In the genomic region with DNA sequence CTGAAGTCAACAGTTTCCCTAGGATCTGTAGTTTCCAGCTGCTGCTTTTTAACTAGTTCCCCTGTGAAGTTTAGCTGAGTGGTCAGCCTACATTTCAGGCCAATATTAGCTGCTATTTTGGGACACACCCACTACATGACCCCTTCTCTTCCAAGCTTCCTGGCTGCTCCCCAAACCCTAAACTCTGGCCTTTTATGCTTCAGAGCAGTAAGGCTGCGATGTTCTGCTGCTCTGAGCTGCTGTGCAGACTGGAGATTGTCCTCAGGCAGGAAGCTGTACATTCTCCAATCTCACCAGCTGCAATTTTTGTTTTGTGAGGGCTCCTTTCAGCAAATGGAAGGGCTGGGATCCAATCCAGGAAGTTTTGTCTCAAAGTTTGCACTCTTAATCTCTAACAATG, we compare ENCODE assay signal across 23 cellular contexts. TPM values are rescaled to one million over a fixed set of nuclear protein-coding genes. Genes with fewer than 3 reads are reported as not detected.
DNase-seq lines count a peak whose midpoint lies in the region; ATAC-seq and TF ChIP-seq lines count a peak whose summit lies in the region.
"Had no signal": no experiment of that assay in that cellular context is flagged by ENCODE, and none has a peak within 500 bp of the region (broad histone marks: within the 10 kb centered on the region; RNA-seq: fewer than 3 reads in every experiment).

No MANE protein-coding gene starts in this region.

- H3K4me3 ChIP-seq in right atrium auricular region (no peak overlapping the region), heart left ventricle (no peak overlapping the region), left lung (no peak overlapping the region)
- H3K4me3 ChIP-seq: GM12878, GM23338, PC-9 had no signal

- intact Hi-C loops in Right ventricle myocardium superior (cut with DNase I), result no loop called here
- intact Hi-C loops in heart left ventricle (cut with DNase I), result no loop called here
- intact Hi-C loops in left lung (cut with DNase I), result no loop called here

- 29 to 55% (median 41%) methylated on average over 1 of the region's 1 CpG for WGBS in heart left ventricle, 4 donors

- peak; percentile 61 for ATAC-seq in Right ventricle myocardium superior (ENCODE audit: poor library complexity)
- ATAC-seq in heart left ventricle, result peak in 3 of 4 donors; percentile 27 to 64 (median 60)
- peak; percentile 50 for ATAC-seq in left lung
- ATAC-seq: GM23338 had no signal

- H3K27me3 ChIP-seq in right atrium auricular region (no peaks in the 10 kb centered on the region), heart left ventricle (peaks cover 0 to 6% (median 0%) of the 10 kb centered on the region in 9 donors), left lung (peaks cover 0 to 5% of the 10 kb centered on the region in 2 donors)

- no peak for TF ChIP-seq POLR2A in heart left ventricle (IDR thresholded peaks at IDR 0.05)

- DNase-seq in Right ventricle myocardium superior (no peak), right atrium auricular region (ENCODE audit: low spot score) (no peak), heart left ventricle (peak in 3 of 5 donors; percentile 13 to 38 (median 24)), left lung (no peak), amniotic stem cell (lab: John Stamatoyannopoulos, UW) (no peak), DMS153 treated with DMSO at 0.1 percent for 48 hours (lab: John Stamatoyannopoulos, UW; ENCODE audit: unreplicated experiment) (no peak), amygdala (lab: John Stamatoyannopoulos, UW) (no peak)
- DNase-seq: GDM1, H9, HFFc6, NCI-H1048, NCI-H1694, NCI-H2029 treated with DMSO at 0.1 percent for 48 hours, NCI-H226, NCI-H510A, PC-9, SHP77 had no signal

- H3K4me1 ChIP-seq in right atrium auricular region (no peaks in the 10 kb centered on the region), heart left ventricle (peaks cover 0 to 7% (median 0%) of the 10 kb centered on the region in 12 donors), left lung (no peaks in the 10 kb centered on the region)

- no peak overlapping the region for H3K27ac ChIP-seq in right atrium auricular region
- peak overlapping the region in 1 of 12 donors; percentile 10 for H3K27ac ChIP-seq in heart left ventricle
- no peak overlapping the region for H3K27ac ChIP-seq in left lung
- H3K27ac ChIP-seq: HL-60, PC-9 had no signal

- H3K9me3 ChIP-seq in right atrium auricular region (no peaks in the 10 kb centered on the region), heart left ventricle (no peaks in the 10 kb centered on the region), left lung (no peaks in the 10 kb centered on the region)

- TF ChIP-seq CTCF in right atrium auricular region (IDR thresholded peaks at IDR 0.05) (no peak), heart left ventricle (IDR thresholded peaks at IDR 0.05) (no peak), left lung (IDR thresholded peaks at IDR 0.05) (no peak)

- no peaks in the 10 kb centered on the region for H3K36me3 ChIP-seq in right atrium auricular region
- H3K36me3 ChIP-seq in heart left ventricle, result no peaks in the 10 kb centered on the region
- no peaks in the 10 kb centered on the region for H3K36me3 ChIP-seq in left lung

RNA-seq across cellular contexts. Expression of a gene that starts 48.0 kb away (rescaled TPM):
- total RNA-seq in Right ventricle myocardium superior, result 0.13 TPM
- total RNA-seq in right atrium auricular region, result under 1 TPM in 1 of 2 donors, not detected in 1; 0.08 TPM
- total RNA-seq in heart left ventricle, result under 1 TPM in 2 of 9 donors, not detected in 7; 0.08 to 0.11 TPM
- polyA plus RNA-seq in heart left ventricle, result under 1 TPM in 1 of 2 donors, not detected in 1; 0.01 TPM
- under 1 TPM; 0.73 to 0.94 TPM for total RNA-seq in left lung
- total RNA-seq: A172, HFFc6, RPMI7951 had no signal
- polyA plus RNA-seq: BJ, GM12878 had no signal

Comparison
In these comparisons a context has a peak if more than half of its experiments do, and no peak if none do; other contexts are left out.
1. DNase-seq: peak in heart left ventricle (3 of 5); none in Right ventricle myocardium superior (single experiment), right atrium auricular region (single experiment), left lung (0 of 2), amniotic stem cell (single experiment), DMS153 treated with DMSO at 0.1 percent for 48 hours (single experiment) and amygdala (0 of 56).
2. Peak in every context shown above with its lines, with median percentiles within 50 percentile points of each other: ATAC-seq.